Comparison of ENCODE assay signal across 17 cellular contexts in the genomic region with DNA sequence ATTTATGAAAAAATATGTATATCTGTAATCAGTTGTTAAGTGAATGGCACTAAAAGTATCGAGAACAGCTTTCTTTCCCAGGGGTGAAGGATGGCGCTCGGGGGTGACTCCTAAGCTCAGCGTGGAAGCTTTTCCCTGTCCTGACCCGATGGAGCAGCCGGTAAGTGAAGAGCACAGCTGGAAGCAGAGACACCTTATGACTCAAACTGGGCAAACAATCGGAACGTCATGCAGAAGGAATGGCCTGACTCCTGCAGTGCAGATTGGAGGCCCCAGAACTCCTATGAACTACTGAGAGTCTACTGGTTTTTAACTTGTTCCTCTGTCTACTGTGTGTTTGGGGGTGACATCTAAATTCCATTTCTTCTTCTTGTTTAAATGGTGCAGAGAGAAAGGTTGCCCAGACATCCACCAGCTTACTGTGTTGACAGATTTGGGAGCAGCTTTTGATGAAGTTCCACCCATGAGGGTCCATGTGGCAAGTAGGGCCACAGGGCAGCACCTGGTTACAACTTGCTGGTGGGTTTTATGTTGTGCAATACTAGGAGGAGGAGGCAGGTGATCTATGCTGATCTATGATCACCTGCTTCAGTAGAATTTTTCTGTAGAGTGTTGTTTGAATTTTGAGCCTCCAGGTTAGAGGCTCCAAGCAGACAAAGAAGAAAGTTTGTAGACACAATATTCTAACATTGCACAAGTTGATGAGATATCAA. TPM values are rescaled to one million over a fixed set of nuclear protein-coding genes. Genes with fewer than 3 reads are reported as not detected.
DNase-seq lines count a peak whose midpoint lies in the region; FAIRE-seq and TF ChIP-seq lines count a peak whose summit lies in the region.
"Had no signal": no experiment of that assay in that cellular context is flagged by ENCODE, and none has a peak within 500 bp of the region (broad histone marks: within the 10 kb centered on the region; RNA-seq: fewer than 3 reads in every experiment).

No MANE protein-coding gene starts in this region.

- no peak overlapping the region for H4K91ac ChIP-seq in mesenchymal stem cell (ENCODE audit: low read length)

- H4K8ac ChIP-seq in mesenchymal stem cell (ENCODE audit: low read length), result no peak overlapping the region

- H3K4ac ChIP-seq in mesenchymal stem cell (ENCODE audit: low read depth in 1 of 2, low read length in 2 of 2), result no peak overlapping the region

- no peak overlapping the region for H2BK5ac ChIP-seq in mesenchymal stem cell (ENCODE audit: low read depth, low read length, poor library complexity, severe bottlenecking)

- H3K4me3 ChIP-seq in bronchial epithelial cell (ENCODE audit: low read depth, low read length) (no peak overlapping the region), mesenchymal stem cell (ENCODE audit: insufficient read depth in 1 of 2, low read depth in 1 of 2, low read length in 2 of 2) (no peak overlapping the region), BE2C (ENCODE audit: low read depth, low read length) (no peak overlapping the region)
- H3K4me3 ChIP-seq: heart left ventricle, sigmoid colon, tibial artery had no signal

- H3K9ac ChIP-seq in mesenchymal stem cell (ENCODE audit: low read length), result no peak overlapping the region

- 69% methylated on average over 8 of the region's 8 CpGs for WGBS in mesenchymal stem cell

- H3K27me3 ChIP-seq in bronchial epithelial cell (ENCODE audit: control insufficient read depth, insufficient read depth, low read length) (peaks cover 2% of the 10 kb centered on the region), mesenchymal stem cell (ENCODE audit: control insufficient read depth in 1 of 2, insufficient read depth in 1 of 2, low read length in 2 of 2) (peaks cover 0 to 6% of the 10 kb centered on the region in 2 experiments), BE2C (no peaks in the 10 kb centered on the region; the same call in 1 of the 2 replicates)

- H2BK15ac ChIP-seq in mesenchymal stem cell (ENCODE audit: low read depth, poor library complexity, severe bottlenecking), result no peak overlapping the region

- H3K4me1 ChIP-seq in mesenchymal stem cell (ENCODE audit: control insufficient read depth, insufficient read depth, low read depth, low read length) (peaks cover 2% of the 10 kb centered on the region), BE2C (no peaks in the 10 kb centered on the region)
- H3K4me1 ChIP-seq: heart left ventricle, sigmoid colon, tibial artery had no signal

- H3K23ac ChIP-seq in mesenchymal stem cell (ENCODE audit: low read length in 2 of 2), result no peak overlapping the region

- no peaks in the 10 kb centered on the region for H3K36me3 ChIP-seq in bronchial epithelial cell (ENCODE audit: control insufficient read depth, insufficient read depth, low read length)
- H3K36me3 ChIP-seq in mesenchymal stem cell (ENCODE audit: control insufficient read depth in 1 of 2, insufficient read depth in 2 of 2, low read depth in 1 of 2, low read length in 2 of 2), result no peaks in the 10 kb centered on the region
- H3K36me3 ChIP-seq in BE2C, result no peaks in the 10 kb centered on the region
- H3K36me3 ChIP-seq: heart left ventricle, sigmoid colon, tibial artery had no signal

- peak; percentile 8 for DNase-seq in ELF-1 (ENCODE audit: low read depth, low spot score)
- DNase-seq in LoVo (ENCODE audit: low spot score), result peak; percentile 22
- DNase-seq in bronchial epithelial cell (ENCODE audit: low read depth), result peak; percentile 86
- peak; percentile 24 for DNase-seq in mesenchymal stem cell
- DNase-seq in SIG-M5 (lab: John Stamatoyannopoulos, UW), result no peak
- DNase-seq in retina, result no peak
- no peak for DNase-seq in BE2C
- DNase-seq in activated CD8-positive, alpha-beta memory T cell treated with anti-CD3 and anti-CD28 coated beads for 24 hours, result no peak
- DNase-seq: activated CD4-positive, alpha-beta T cell treated with anti-CD3 and anti-CD28 coated beads, Interleukin-2, amount 50 U/mL, for 4 hours; activated gamma-delta T cell; cortex of kidney; heart left ventricle; Karpas-422; midbrain; sigmoid colon; SW 1271; tibial artery had no signal

- H3K18ac ChIP-seq in mesenchymal stem cell (ENCODE audit: low read depth in 1 of 2, low read length in 2 of 2), result no peak overlapping the region

- no peak overlapping the region for H2BK12ac ChIP-seq in mesenchymal stem cell (ENCODE audit: low read length in 2 of 2)

- TF ChIP-seq CTCF in bronchial epithelial cell (IDR thresholded peaks at IDR 0.05; ENCODE audit: insufficient read depth, low read length, severe bottlenecking), result no peak
- TF ChIP-seq CTCF in BE2C (IDR thresholded peaks at IDR 0.05; ENCODE audit: low read depth, low read length), result no peak

- no peak overlapping the region for H2AK5ac ChIP-seq in mesenchymal stem cell (ENCODE audit: low read length, severe bottlenecking)

- no peak overlapping the region for H2BK120ac ChIP-seq in mesenchymal stem cell (ENCODE audit: low read depth, low read length)

- peak; percentile 28 for FAIRE-seq in bronchial epithelial cell (lab: Jason Lieb, UNC)

- no peaks in the 10 kb centered on the region for H3K79me1 ChIP-seq in mesenchymal stem cell (replicated peaks; ENCODE audit: low read length, poor library complexity, severe bottlenecking)

- H3K14ac ChIP-seq in mesenchymal stem cell (ENCODE audit: low read length in 2 of 2), result no peak overlapping the region

- peak overlapping the region; percentile 1 for H3K4me2 ChIP-seq in mesenchymal stem cell (ENCODE audit: low read length, poor library complexity, severe bottlenecking)

- H2AFZ ChIP-seq in mesenchymal stem cell (ENCODE audit: low read depth, low read length), result no peak overlapping the region

- peak overlapping the region; percentile 27 for H3K27ac ChIP-seq in mesenchymal stem cell (ENCODE audit: low read length, poor library complexity, severe bottlenecking)
- H3K27ac ChIP-seq: heart left ventricle, sigmoid colon, tibial artery had no signal

- no peaks in the 10 kb centered on the region for H3K9me3 ChIP-seq in mesenchymal stem cell (ENCODE audit: control insufficient read depth, low read length)
- no peaks in the 10 kb centered on the region for H3K9me3 ChIP-seq in BE2C
- H3K9me3 ChIP-seq: heart left ventricle, sigmoid colon, tibial artery had no signal

RNA-seq across cellular contexts. Expression of gene TMEM182, which starts 52.8 kb away (rescaled TPM):
- total RNA-seq in bronchial epithelial cell, result 4.9 and 6.1 TPM in 2 replicates
- polyA plus RNA-seq in mesenchymal stem cell (2013, experiment 1 of 2), result 3.2 TPM
- polyA plus RNA-seq in mesenchymal stem cell (2013, experiment 2 of 2), result 3.1 TPM
- polyA plus RNA-seq in BE2C (2012; ENCODE audit: insufficient read depth, insufficient read length, low read depth), result 0.82 TPM

Comparison
In these comparisons a context has a peak if more than half of its experiments do, and no peak if none do; other contexts are left out.
1. DNase-seq: peak in ELF-1 (single experiment), LoVo (single experiment), bronchial epithelial cell (single experiment) and mesenchymal stem cell (single experiment); none in SIG-M5 (single experiment), retina (single experiment), BE2C (single experiment) and activated CD8-positive, alpha-beta memory T cell treated with anti-CD3 and anti-CD28 coated beads for 24 hours (single experiment).